8 cellular contexts compared by ENCODE assay signal in the genomic region with DNA sequence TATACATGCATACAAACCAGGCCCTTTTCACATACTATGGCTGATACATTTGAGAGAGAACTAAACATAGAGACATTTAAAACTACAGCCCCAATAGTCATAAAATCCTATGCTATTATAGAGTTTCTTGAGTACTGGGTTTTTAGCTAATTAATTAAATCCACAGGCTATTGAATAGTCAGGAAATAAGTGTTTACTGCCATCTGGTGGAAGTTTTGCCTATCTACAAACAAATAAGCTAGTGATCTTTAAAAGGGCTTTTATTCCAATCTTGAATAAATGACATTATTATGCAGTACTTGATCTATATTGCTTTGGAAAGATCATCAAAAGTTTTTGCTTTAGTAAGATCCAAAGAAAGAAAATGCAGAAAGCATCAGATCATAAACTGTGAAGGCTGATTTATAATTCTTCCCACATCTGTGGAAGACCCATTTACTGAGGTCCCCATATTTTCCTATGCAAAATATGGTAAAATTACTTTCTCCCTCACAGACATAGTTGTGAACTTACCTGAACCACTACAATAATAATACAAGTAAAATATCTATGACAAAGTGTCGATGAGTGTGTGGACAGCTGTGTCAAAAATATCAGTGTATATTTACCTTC.
A peak's percentile ranks its signal among the peaks of the same experiment; 100 is the strongest.
DNase-seq lines count a peak whose midpoint lies in the region; ATAC-seq and TF ChIP-seq lines count a peak whose summit lies in the region.

No MANE protein-coding gene starts in this region.

- no peak overlapping the region for H3K27ac Mint-ChIP-seq in CD8-positive, alpha-beta T cell

- no peaks in the 10 kb centered on the region for H3K4me1 Mint-ChIP-seq in CD8-positive, alpha-beta T cell (ENCODE audit: low read depth)

- intact Hi-C loops in CD8-positive, alpha-beta T cell (cut with DNase I, micrococcal nuclease): loop anchor here (1.0 to 5.0 kb wide), 3 partner anchors 604 to 1264 kb away; no protein-coding TSS in a partner anchor
- intact Hi-C loops in Panc1 (cut with micrococcal nuclease; ENCODE audit: unreplicated experiment): loop anchor here (2.0 kb wide), 1 partner anchor 605 kb away; no protein-coding TSS in a partner anchor
- intact Hi-C loops in psoas muscle (cut with DNase I): loop anchor here in 1 of 2 donors (10.0 kb wide), 2 partner anchors 607 to 1487 kb away; no protein-coding TSS in a partner anchor

- no peaks in the 10 kb centered on the region for H3K4me1 ChIP-seq in CD8-positive, alpha-beta T cell (ENCODE audit: insufficient read depth, low read length)
- H3K4me1 ChIP-seq in Panc1 (ENCODE audit: control insufficient read depth, insufficient read depth, low read length): peaks cover 14% of the 10 kb centered on the region
- H3K4me1 ChIP-seq in psoas muscle: peaks cover 7% of the 10 kb centered on the region

- H3K36me3 Mint-ChIP-seq in CD8-positive, alpha-beta T cell: peaks cover 25% of the 10 kb centered on the region

- H3K4me3 Mint-ChIP-seq in CD8-positive, alpha-beta T cell: no peak overlapping the region

- H3K27me3 ChIP-seq in CD8-positive, alpha-beta T cell (ENCODE audit: insufficient read depth, low read length): no peaks in the 10 kb centered on the region
- H3K27me3 ChIP-seq in Panc1 (ENCODE audit: control insufficient read depth, insufficient read depth, low read length) (no peaks in the 10 kb centered on the region), psoas muscle (ENCODE audit: insufficient read depth in 3 of 3, low read length in 2 of 3) (no peaks in the 10 kb centered on the region)

- no peaks in the 10 kb centered on the region for H3K36me3 ChIP-seq in CD8-positive, alpha-beta T cell (ENCODE audit: insufficient read depth, low read length)
- H3K36me3 ChIP-seq in Panc1 (ENCODE audit: control insufficient read depth, insufficient read depth, low read length) (no peaks in the 10 kb centered on the region), psoas muscle (ENCODE audit: insufficient read depth in 1 of 2, low read depth in 1 of 2) (no peaks in the 10 kb centered on the region)

- ATAC-seq in CD8-positive, alpha-beta T cell: no peak
- ATAC-seq in Panc1 (peak; percentile 76), psoas muscle (no peak), GM21381 (IDR thresholded peaks at IDR 0.05; ENCODE audit: unreplicated experiment) (no peak)

- in situ Hi-C loops in Panc1 (cut with HindIII; ENCODE audit: low pct_unique_long_range_greater_than_20kb, low sequenced_read_pairs): no loop called here

- WGBS in psoas muscle, 3 donors: 92 to 97% (median 94%) methylated on average over 1 of the region's 1 CpG

- H3K9me3 ChIP-seq in CD8-positive, alpha-beta T cell (ENCODE audit: low read length): no peaks in the 10 kb centered on the region
- no peaks in the 10 kb centered on the region; the same call in 1 of the 2 replicates for H3K9me3 ChIP-seq in Panc1 (ENCODE audit: control insufficient read depth, insufficient read depth, low read depth, low read length)
- H3K9me3 ChIP-seq in psoas muscle: no peaks in the 10 kb centered on the region

- no TSS peak for BruUV-seq in Panc1 (replicated peaks; lab: Mats Ljungman, UMichigan)

- H3K4me3 ChIP-seq in CD8-positive, alpha-beta T cell (ENCODE audit: low read depth, low read length): no peak overlapping the region
- H3K4me3 ChIP-seq in HFF-Myc (replicated peaks; ENCODE audit: low read depth, low read length): no peak overlapping the region
- no peak overlapping the region for H3K4me3 ChIP-seq in Panc1 (ENCODE audit: low read depth in 2 of 2, low read length in 2 of 2)
- no peak overlapping the region for H3K4me3 ChIP-seq in epithelial cell of proximal tubule (ENCODE audit: low read depth, low read length)
- H3K4me3 ChIP-seq in psoas muscle: no peak overlapping the region

- TF ChIP-seq CTCF in CD8-positive, alpha-beta T cell (IDR thresholded peaks at IDR 0.05): peak; percentile 32
- TF ChIP-seq CTCF in HFF-Myc (IDR thresholded peaks at IDR 0.05; ENCODE audit: low read depth, low read length, missing control alignments) (peak; percentile 38), Panc1 (IDR thresholded peaks at IDR 0.05) (peak; percentile 77; the same call in 1 of the 2 replicates), epithelial cell of proximal tubule (conservative IDR thresholded peaks at IDR 0.05; ENCODE audit: low read depth, low read length) (peak; percentile 58), psoas muscle (IDR thresholded peaks at IDR 0.05) (peak; percentile 65)

- no peaks in the 10 kb centered on the region for H3K27me3 Mint-ChIP-seq in CD8-positive, alpha-beta T cell (ENCODE audit: low read depth)

- POLR2A ChIA-PET in CD8-positive, alpha-beta T cell (lab: Charles Lee): no interaction called here
- POLR2A ChIA-PET in Panc1 (lab: Charles Lee): no interaction called here

- CTCF ChIA-PET in CD8-positive, alpha-beta T cell (lab: Charles Lee): interaction anchor here (0.8 to 1.7 kb wide), 4 partner anchors 9 to 605 kb away, joined by 3 to 11 read pairs (median 4); no protein-coding TSS in a partner anchor
- CTCF ChIA-PET in Panc1 (lab: Charles Lee): interaction anchor here (0.6 to 1.5 kb wide), 7 partner anchors 44 to 604 kb away, joined by 3 to 4 read pairs (median 4); a partner anchor contains a TSS

- DNase-seq in CD8-positive, alpha-beta T cell: no peak
- DNase-seq in HFF-Myc (ENCODE audit: extremely low read depth, low read depth) (no peak), Panc1 (ENCODE audit: low read depth, low spot score) (no peak), epithelial cell of proximal tubule (ENCODE audit: low read depth) (no peak), psoas muscle (no peak), NCI-H128 (lab: John Stamatoyannopoulos, UW; ENCODE audit: unreplicated experiment) (no peak), activated gamma-delta T cell (lab: John Stamatoyannopoulos, UW) (no peak)

- no peaks in the 10 kb centered on the region for H3K9me3 Mint-ChIP-seq in CD8-positive, alpha-beta T cell

- H3K27ac ChIP-seq in CD8-positive, alpha-beta T cell (ENCODE audit: low read depth, low read length): no peak overlapping the region
- H3K27ac ChIP-seq in Panc1 (ENCODE audit: low read length) (no peak overlapping the region), psoas muscle (no peak overlapping the region)
